In the genomic region with DNA sequence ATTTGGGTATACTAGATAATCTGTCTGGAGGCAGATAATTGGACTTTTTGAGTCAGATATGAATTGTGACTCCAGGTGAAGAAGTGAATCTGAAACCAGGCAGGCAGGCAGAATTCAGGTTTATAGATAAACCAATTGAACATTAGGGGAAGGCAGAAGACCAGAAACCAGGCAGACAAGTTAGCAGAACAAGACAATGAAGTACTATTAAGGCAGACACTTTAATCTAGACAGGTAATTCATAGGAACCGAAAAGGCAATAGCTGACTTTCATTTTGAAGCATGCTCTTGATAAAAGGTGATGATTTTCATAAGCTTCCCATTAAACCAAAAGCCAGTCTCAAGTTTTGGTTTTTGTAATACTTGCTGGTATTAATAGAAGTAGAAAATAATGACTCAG, we compare ENCODE assay signal across 26 cellular contexts. TPM values are rescaled to one million over a fixed set of nuclear protein-coding genes. Genes with fewer than 3 reads are reported as not detected.
"Had no signal": no experiment of that assay in that cellular context is flagged by ENCODE, and none has a peak within 500 bp of the region (broad histone marks: within the 10 kb centered on the region; RNA-seq: fewer than 3 reads in every experiment).

No MANE protein-coding gene starts in this region.

- H3K36me3 Mint-ChIP-seq: activated naive CD4-positive, alpha-beta T cell treated with anti-CD3 and anti-CD28 coated beads, Interleukin-2, amount 50 U/mL, for 24 hours had no signal

- DNase-seq: activated CD4-positive, alpha-beta T cell treated with anti-CD3 and anti-CD28 coated beads for 4 hours; activated CD8-positive, alpha-beta memory T cell treated with anti-CD3 and anti-CD28 coated beads, Interleukin-2, amount 50 U/mL, for 4 hours; activated CD8-positive, alpha-beta T cell treated with anti-CD3 and anti-CD28 coated beads for 36 hours; activated effector memory CD4-positive, alpha-beta T cell treated with Interleukin-2 at 50 U/mL for 16 hours; activated naive CD4-positive, alpha-beta T cell; activated T-cell treated with anti-CD3 and anti-CD28 coated beads, Interleukin-2, amount 50 U/mL, for 1 hour; brain microvascular endothelial cell; MV-4-11; NCI-H1092 treated with DMSO at 0.1 percent for 48 hours; NCI-H1417 treated with DMSO at 0.1 percent for 48 hours; NCI-H1694; NCI-H2029; NCI-H2107; NCI-H2171 treated with DMSO at 0.1 percent for 48 hours; NCI-H226; NCI-H526; NCI-H774; NK-92 treated with Interleukin-12 subunit alpha and Interleukin-12 subunit beta, amount 100 ng/mL, for 24 hours; PC-3; SHP77 had no signal

- H3K27ac Mint-ChIP-seq: activated CD8-positive, alpha-beta T cell treated with anti-CD3 and anti-CD28 coated beads for 36 hours; activated naive CD4-positive, alpha-beta T cell treated with anti-CD3 and anti-CD28 coated beads, Interleukin-2, amount 50 U/mL, for 24 hours; T-helper 1 cell treated with Interleukin-12 subunit alpha and Interleukin-12 subunit beta and Interleukin-4 antibody, amounts not matched to agents 30 μg/mL and 1 μg/mL, for 36 hours had no signal

- H3K9me3 Mint-ChIP-seq: activated naive CD4-positive, alpha-beta T cell treated with anti-CD3 and anti-CD28 coated beads, Interleukin-2, amount 50 U/mL, for 24 hours; T-helper 1 cell treated with Interleukin-12 subunit alpha and Interleukin-12 subunit beta and Interleukin-4 antibody, amounts not matched to agents 30 μg/mL and 1 μg/mL, for 36 hours had no signal

- H3K4me3 Mint-ChIP-seq: activated CD8-positive, alpha-beta T cell treated with anti-CD3 and anti-CD28 coated beads for 36 hours; activated naive CD4-positive, alpha-beta T cell treated with anti-CD3 and anti-CD28 coated beads, Interleukin-2, amount 50 U/mL, for 24 hours; T-helper 1 cell treated with Interleukin-12 subunit alpha and Interleukin-12 subunit beta and Interleukin-4 antibody, amounts not matched to agents 30 μg/mL and 1 μg/mL, for 36 hours had no signal

- ATAC-seq: activated CD8-positive, alpha-beta T cell treated with anti-CD3 and anti-CD28 coated beads for 36 hours; PC-3; SK-N-SH treated with all-trans-retinoic acid at 6 μM for 48 hours had no signal

RNA-seq across cellular contexts. Expression of a gene that starts 19.3 kb away (rescaled TPM):
- total RNA-seq: cardiac muscle cell, MCF 10A, SJSA1 had no signal
